Comparison of ENCODE assay signal across 21 cellular contexts in the genomic region with DNA sequence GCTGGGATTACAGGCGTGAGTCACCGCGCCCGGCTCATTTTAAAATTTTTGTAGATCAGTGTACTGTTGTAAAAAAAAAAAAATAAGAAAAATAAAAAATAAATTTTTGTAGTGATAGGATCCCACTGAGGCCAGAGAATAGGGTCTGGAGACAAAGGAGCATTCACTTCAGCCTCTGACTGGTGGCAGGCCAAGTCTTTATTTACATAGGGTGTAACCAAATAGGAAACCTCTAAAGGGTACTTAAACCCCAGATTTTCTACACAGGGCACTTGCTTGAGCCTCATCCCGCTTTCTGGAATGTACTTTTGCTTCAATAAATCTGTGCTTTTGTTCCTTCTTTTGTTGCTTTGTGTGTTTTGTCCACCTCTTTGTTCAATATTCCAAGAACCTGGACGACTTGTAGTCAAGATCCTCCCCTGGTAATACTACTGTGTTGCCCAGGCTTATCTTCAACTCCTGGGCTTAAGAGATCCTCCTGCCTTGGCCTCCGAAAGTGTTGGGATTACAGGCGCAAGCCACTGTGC. TPM values are rescaled to one million over a fixed set of nuclear protein-coding genes. Genes with fewer than 3 reads are reported as not detected.
DNase-seq lines count a peak whose midpoint lies in the region; ATAC-seq, FAIRE-seq and TF ChIP-seq lines count a peak whose summit lies in the region.
"Had no signal": no experiment of that assay in that cellular context is flagged by ENCODE, and none has a peak within 500 bp of the region (broad histone marks: within the 10 kb centered on the region; RNA-seq: fewer than 3 reads in every experiment).

No MANE protein-coding gene starts in this region.

- TF ChIP-seq POLR2A in A549 (IDR thresholded peaks at IDR 0.05; ENCODE audit: low read length) (no peak), testis (IDR thresholded peaks at IDR 0.05) (no peak)

- DNase-seq in A549 (ENCODE audit: low read depth in 1 of 2, low spot score in 1 of 2) = peak in 1 of 2 experiments; percentile 39
- peak; percentile 26 for DNase-seq in DMS53 treated with DMSO at 0.1 percent for 48 hours (lab: John Stamatoyannopoulos, UW; ENCODE audit: unreplicated experiment)
- DNase-seq in RWPE1 (ENCODE audit: low spot score) = no peak
- no peak for DNase-seq in left lung
- DNase-seq in T-cell = no peak
- no peak for DNase-seq in testis
- DNase-seq: activated CD4-positive, alpha-beta T cell treated with anti-CD3 and anti-CD28 coated beads for 48 hours; activated naive CD4-positive, alpha-beta T cell; amygdala; caudate nucleus; CD8-positive, alpha-beta memory T cell; HCEC 1CT; IMR-90; NCI-H1694; NCI-H510A; stimulated activated CD4-positive, alpha-beta T cell treated with anti-CD3 and anti-CD28 coated beads, Interleukin-12 subunit alpha, Interleukin-12 subunit beta, amount 100 ng/mL, for 4 hours had no signal

- WGBS in A549 (ENCODE audit: missing lambda C conversion rate) = 77% methylated on average over 8 of the region's 8 CpGs
- 88 to 90% methylated on average over 8 of the region's 8 CpGs for WGBS in testis, 2 donors

- no peak for FAIRE-seq in A549 (lab: Jason Lieb, UNC)

- H3K4me3 Mint-ChIP-seq in T-cell = no peak overlapping the region

- intact Hi-C loops in left lung (cut with DNase I) = no loop called here
- intact Hi-C loops in testis (cut with DNase I; ENCODE audit: low total_unique reads) = no loop called here

- POLR2A ChIA-PET in A549 (lab: Yijun Ruan, JAX) (interaction anchor here (0.7 kb wide), 1 partner anchor 26 kb away, joined by 3 read pairs; a partner anchor contains a TSS), RWPE1 (lab: Yijun Ruan, JAX; ENCODE audit: low non-redundant PET) (no interaction called here), T-cell (lab: Charles Lee) (no interaction called here)

- H3K27me3 ChIP-seq in left lung = no peaks in the 10 kb centered on the region
- no peaks in the 10 kb centered on the region for H3K27me3 ChIP-seq in testis
- H3K27me3 ChIP-seq: dorsolateral prefrontal cortex had no signal

- no peak for ATAC-seq in A549
- peak; percentile 36 for ATAC-seq in left lung
- ATAC-seq in T-cell (replicated peaks in 1 of 4) = no peak
- no peak for ATAC-seq in HG03439 (IDR thresholded peaks at IDR 0.05; ENCODE audit: unreplicated experiment)
- no peak for ATAC-seq in GM18873 (IDR thresholded peaks at IDR 0.05; ENCODE audit: low FRiP score, unreplicated experiment)
- ATAC-seq: Right ventricle myocardium inferior had no signal

- H3K27ac Mint-ChIP-seq in T-cell = no peak overlapping the region

- H3K9me3 ChIP-seq in A549 (no peaks in the 10 kb centered on the region), left lung (no peaks in the 10 kb centered on the region), testis (no peaks in the 10 kb centered on the region)

- no peak for TF ChIP-seq EP300 in A549 (IDR thresholded peaks at IDR 0.05)

- H3K27ac ChIP-seq in A549 = peak overlapping the region in 1 of 2 experiments; percentile 20; a peak in 1 of 6 replicates
- peak overlapping the region; percentile 41; the same call in 1 of the 2 replicates for H3K27ac ChIP-seq in RWPE1
- no peak overlapping the region for H3K27ac ChIP-seq in left lung
- H3K27ac ChIP-seq in testis = no peak overlapping the region

- H3K36me3 Mint-ChIP-seq in T-cell = peaks cover 15% of the 10 kb centered on the region

- H3K4me1 ChIP-seq in A549 (peaks cover 17% of the 10 kb centered on the region; the same call in 2 of the 3 replicates), left lung (peaks cover 0 to 17% of the 10 kb centered on the region in 2 donors), testis (peaks cover 9% of the 10 kb centered on the region)

- H3K36me3 ChIP-seq in left lung (peaks cover 0 to 46% of the 10 kb centered on the region in 2 donors), testis (ENCODE audit: low read depth, missing control alignments) (no peaks in the 10 kb centered on the region)

- TF ChIP-seq CTCF in A549 (IDR thresholded peaks at IDR 0.05) (no peak), RWPE1 (conservative IDR thresholded peaks at IDR 0.05; ENCODE audit: low read depth) (no peak), left lung (IDR thresholded peaks at IDR 0.05) (no peak), testis (IDR thresholded peaks at IDR 0.05) (no peak)

- CTCF ChIA-PET in A549 (lab: Yijun Ruan, JAX) = interaction anchor here (1.1 to 1.5 kb wide), 4 partner anchors 8 to 43 kb away, joined by 3 to 4 read pairs (median 3); no protein-coding TSS in a partner anchor
- CTCF ChIA-PET in RWPE1 (lab: Yijun Ruan, JAX) = no interaction called here
- CTCF ChIA-PET in T-cell (lab: Charles Lee) = no interaction called here

- no peak for TF ChIP-seq RAD21 in A549 (conservative IDR thresholded peaks at IDR 0.05 in 1 of 2, IDR thresholded peaks at IDR 0.05 in 1 of 2)

- peak overlapping the region; percentile 4; the same call in 2 of the 3 replicates for H3K4me2 ChIP-seq in A549

- H3K27me3 Mint-ChIP-seq in T-cell = no peaks in the 10 kb centered on the region
- H3K27me3 Mint-ChIP-seq: CD8-positive, alpha-beta memory T cell had no signal

- H3K4me3 ChIP-seq in A549 (no peak overlapping the region), left lung (no peak overlapping the region), testis (no peak overlapping the region)
- H3K4me3 ChIP-seq: dorsolateral prefrontal cortex, lung had no signal

- H3K4me1 Mint-ChIP-seq in T-cell = peaks cover 9 to 20% (median 11%) of the 10 kb centered on the region in 3 donors

- no peaks in the 10 kb centered on the region for H3K9me3 Mint-ChIP-seq in T-cell
- H3K9me3 Mint-ChIP-seq: CD8-positive, alpha-beta memory T cell had no signal

TF ChIP-seq in A549, 52 proteins besides CTCF, POLR2A, EP300 and RAD21 (continues in another document):
- TF ChIP-seq EHMT2 (IDR thresholded peaks at IDR 0.05; ENCODE audit: low read depth) = no peak
- TF ChIP-seq, protein P1, sequence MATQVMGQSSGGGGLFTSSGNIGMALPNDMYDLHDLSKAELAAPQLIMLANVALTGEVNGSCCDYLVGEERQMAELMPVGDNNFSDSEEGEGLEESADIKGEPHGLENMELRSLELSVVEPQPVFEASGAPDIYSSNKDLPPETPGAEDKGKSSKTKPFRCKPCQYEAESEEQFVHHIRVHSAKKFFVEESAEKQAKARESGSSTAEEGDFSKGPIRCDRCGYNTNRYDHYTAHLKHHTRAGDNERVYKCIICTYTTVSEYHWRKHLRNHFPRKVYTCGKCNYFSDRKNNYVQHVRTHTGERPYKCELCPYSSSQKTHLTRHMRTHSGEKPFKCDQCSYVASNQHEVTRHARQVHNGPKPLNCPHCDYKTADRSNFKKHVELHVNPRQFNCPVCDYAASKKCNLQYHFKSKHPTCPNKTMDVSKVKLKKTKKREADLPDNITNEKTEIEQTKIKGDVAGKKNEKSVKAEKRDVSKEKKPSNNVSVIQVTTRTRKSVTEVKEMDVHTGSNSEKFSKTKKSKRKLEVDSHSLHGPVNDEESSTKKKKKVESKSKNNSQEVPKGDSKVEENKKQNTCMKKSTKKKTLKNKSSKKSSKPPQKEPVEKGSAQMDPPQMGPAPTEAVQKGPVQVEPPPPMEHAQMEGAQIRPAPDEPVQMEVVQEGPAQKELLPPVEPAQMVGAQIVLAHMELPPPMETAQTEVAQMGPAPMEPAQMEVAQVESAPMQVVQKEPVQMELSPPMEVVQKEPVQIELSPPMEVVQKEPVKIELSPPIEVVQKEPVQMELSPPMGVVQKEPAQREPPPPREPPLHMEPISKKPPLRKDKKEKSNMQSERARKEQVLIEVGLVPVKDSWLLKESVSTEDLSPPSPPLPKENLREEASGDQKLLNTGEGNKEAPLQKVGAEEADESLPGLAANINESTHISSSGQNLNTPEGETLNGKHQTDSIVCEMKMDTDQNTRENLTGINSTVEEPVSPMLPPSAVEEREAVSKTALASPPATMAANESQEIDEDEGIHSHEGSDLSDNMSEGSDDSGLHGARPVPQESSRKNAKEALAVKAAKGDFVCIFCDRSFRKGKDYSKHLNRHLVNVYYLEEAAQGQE (IDR thresholded peaks at IDR 0.05) = no peak
- TF ChIP-seq FOXS1 (CRISPR knock-in tag; IDR thresholded peaks at IDR 0.05) = no peak
- TF ChIP-seq CBX2 (IDR thresholded peaks at IDR 0.05; ENCODE audit: borderline replicate concordance, low read depth) = no peak
- no peak for TF ChIP-seq HOXB5 (CRISPR knock-in tag; IDR thresholded peaks at IDR 0.05)
- TF ChIP-seq, protein P2, sequence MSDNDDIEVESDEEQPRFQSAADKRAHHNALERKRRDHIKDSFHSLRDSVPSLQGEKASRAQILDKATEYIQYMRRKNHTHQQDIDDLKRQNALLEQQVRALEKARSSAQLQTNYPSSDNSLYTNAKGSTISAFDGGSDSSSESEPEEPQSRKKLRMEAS (IDR thresholded peaks at IDR 0.05) = no peak
- no peak for TF ChIP-seq POLR2AphosphoS2 (conservative IDR thresholded peaks at IDR 0.05; ENCODE audit: low read length)
- TF ChIP-seq FOSB (CRISPR knock-in tag; IDR thresholded peaks at IDR 0.05) = no peak

RNA-seq across cellular contexts. Expression of a gene that starts 2.1 kb away (rescaled TPM):
- polyA plus RNA-seq in A549 (2011; rRNA removed) (58.5 and 68.9 TPM in 2 replicates), A549 (2017; fragmentation: RNase III; extraction: RNeasy Plus Mini Kit Qiagen cat#74134 plus additional on column Dnase treatment) (28.2 to 32.7 TPM (median 31.5 TPM) in 3 replicates), testis (ENCODE audit: insufficient read depth, low read depth, low replicate concordance) (29.0 TPM)
- polyA plus RNA-seq in A549 (2012; cell fraction: cytosol; rRNA removed) = 72.1 and 74.8 TPM in 2 replicates
- polyA plus RNA-seq in A549 (2012; cell fraction: nucleus; rRNA removed) = 50.7 and 66.9 TPM in 2 replicates
- 43.5 and 50.5 TPM in 2 replicates for polyA minus RNA-seq in A549 (2011; rRNA and poly(A)+ RNA removed)
- total RNA-seq in left lung (10 to 100 TPM in 1 of 2 donors, 1 to 10 TPM in 1; 5.0 to 11.4 TPM), T-cell (10 to 100 TPM in 4 of 5 donors, 1 to 10 TPM in 1; 9.4 to 14.8 (median 14.2) TPM), testis (10 to 100 TPM; 33.8 to 35.1 TPM)

RNA-seq across cellular contexts. Expression of a gene that starts 26.0 kb away (rescaled TPM):
- polyA plus RNA-seq in A549 (2011; rRNA removed) = 504 and 514 TPM in 2 replicates
- polyA plus RNA-seq in A549 (2012; cell fraction: cytosol; rRNA removed) = 169 TPM in 2 replicates
- 53.4 and 73.7 TPM in 2 replicates for polyA plus RNA-seq in A549 (2012; cell fraction: nucleus; rRNA removed)
- 217 to 255 TPM (median 224 TPM) in 3 replicates for polyA plus RNA-seq in A549 (2017; fragmentation: RNase III; extraction: RNeasy Plus Mini Kit Qiagen cat#74134 plus additional on column Dnase treatment)
- polyA minus RNA-seq in A549 (2011; rRNA and poly(A)+ RNA removed) = 255 and 318 TPM in 2 replicates
- total RNA-seq in left lung = 10 to 100 TPM; 61.1 to 69.1 TPM
- total RNA-seq in T-cell = 10 to 100 TPM; 61.7 to 87.2 (median 71.3) TPM
- total RNA-seq in testis = 100 to 1,000 TPM; 181 to 184 TPM
- 213 TPM for polyA plus RNA-seq in testis (ENCODE audit: insufficient read depth, low read depth, low replicate concordance)

RNA-seq across cellular contexts. Expression of a gene that starts 37.1 kb away (rescaled TPM):
- polyA plus RNA-seq in A549 (2011; rRNA removed) (443 and 565 TPM in 2 replicates), A549 (2017; fragmentation: RNase III; extraction: RNeasy Plus Mini Kit Qiagen cat#74134 plus additional on column Dnase treatment) (548 to 579 TPM (median 555 TPM) in 3 replicates), testis (ENCODE audit: insufficient read depth, low read depth, low replicate concordance) (198 TPM)
- 630 and 674 TPM in 2 replicates for polyA plus RNA-seq in A549 (2012; cell fraction: cytosol; rRNA removed)
- 958 and 1,031 TPM in 2 replicates for polyA plus RNA-seq in A549 (2012; cell fraction: nucleus; rRNA removed)
- 992 and 1,185 TPM in 2 replicates for polyA minus RNA-seq in A549 (2011; rRNA and poly(A)+ RNA removed)
- total RNA-seq in left lung (100 to 1,000 TPM; 189 to 248 TPM), T-cell (100 to 1,000 TPM; 108 to 132 (median 126) TPM), testis (100 to 1,000 TPM; 109 to 198 TPM)
